In genomic region chr3:23778451-23778850, GRCh38 we compare ENCODE assay signal across 16 cellular contexts. TPM values are rescaled to one million over a fixed set of nuclear protein-coding genes. Genes with fewer than 3 reads are reported as not detected.
A peak's percentile ranks its signal among the peaks of the same experiment; 100 is the strongest.
DNase-seq lines count a peak whose midpoint lies in the region; ATAC-seq and TF ChIP-seq lines count a peak whose summit lies in the region.
"Had no signal": no experiment of that assay in that cellular context is flagged by ENCODE, and none has a peak within 500 bp of the region (broad histone marks: within the 10 kb centered on the region; RNA-seq: fewer than 3 reads in every experiment).

No MANE protein-coding gene starts in this region.

- POLR2A ChIA-PET in HEK293 (lab: Yijun Ruan, JAX): no interaction called here
- POLR2A ChIA-PET in MCF 10A (lab: Yijun Ruan, JAX): no interaction called here

- H3K4me1 ChIP-seq in HEK293 (ENCODE audit: control insufficient read depth, insufficient read depth, low read length) (no peaks in the 10 kb centered on the region), esophagus squamous epithelium (peaks cover 0 to 9% (median 7%) of the 10 kb centered on the region in 3 donors)

- no peaks in the 10 kb centered on the region for H3K36me3 Mint-ChIP-seq in MCF 10A (ENCODE audit: insufficient read depth, unreplicated experiment)
- H3K36me3 Mint-ChIP-seq: CD8-positive, alpha-beta T cell had no signal

- peaks cover 0 to 6% (median 0%) of the 10 kb centered on the region in 4 donors for H3K27me3 ChIP-seq in esophagus squamous epithelium
- H3K27me3 ChIP-seq: SJCRH30 had no signal

- H3K36me3 ChIP-seq in HEK293 (ENCODE audit: control insufficient read depth in 2 of 2, insufficient read depth in 1 of 2, low read length in 2 of 2) (no peaks in the 10 kb centered on the region), esophagus squamous epithelium (no peaks in the 10 kb centered on the region)
- H3K36me3 ChIP-seq: SJCRH30 had no signal

- no peak for ATAC-seq in GM18870 (IDR thresholded peaks at IDR 0.05; ENCODE audit: unreplicated experiment)
- ATAC-seq: CD8-positive, alpha-beta T cell had no signal

- no peak for TF ChIP-seq CTCF in HEK293 (tag by site-specific recombination; IDR thresholded peaks at IDR 0.05)
- TF ChIP-seq CTCF in fibroblast of villous mesenchyme (IDR thresholded peaks at IDR 0.05; ENCODE audit: insufficient read depth, low read depth, low read length): no peak
- no peak for TF ChIP-seq CTCF in MCF 10A (IDR thresholded peaks at IDR 0.05; ENCODE audit: unreplicated experiment)
- no peak for TF ChIP-seq CTCF in esophagus squamous epithelium (IDR thresholded peaks at IDR 0.05)

- TF ChIP-seq POLR2A in esophagus squamous epithelium (IDR thresholded peaks at IDR 0.05): no peak

- BruUV-seq in MCF 10A (replicated peaks; lab: Mats Ljungman, UMichigan): no TSS peak

- H3K9me3 ChIP-seq in HEK293 (ENCODE audit: control insufficient read depth, insufficient read depth, low read depth, low read length): no peaks in the 10 kb centered on the region
- no peaks in the 10 kb centered on the region for H3K9me3 ChIP-seq in esophagus squamous epithelium
- H3K9me3 ChIP-seq: SJCRH30 had no signal

- no peak overlapping the region for H3K4me3 ChIP-seq in HEK293 (ENCODE audit: low read depth, low read length)
- no peak overlapping the region for H3K4me3 ChIP-seq in fibroblast of villous mesenchyme (ENCODE audit: low read depth, low read length)
- H3K4me3 ChIP-seq in esophagus squamous epithelium: no peak overlapping the region
- H3K4me3 ChIP-seq: SJCRH30 had no signal

- intact Hi-C loops in MCF 10A (cut with micrococcal nuclease): no loop called here
- intact Hi-C loops in esophagus squamous epithelium (cut with DNase I): no loop called here

- no peak overlapping the region for H3K27ac ChIP-seq in HEK293 (ENCODE audit: extremely low read depth, low read depth, low read length)
- no peak overlapping the region for H3K27ac ChIP-seq in esophagus squamous epithelium
- H3K27ac ChIP-seq: RWPE1, SJCRH30 had no signal

- WGBS in esophagus squamous epithelium, 2 donors: 81 to 87% methylated on average over 2 of the region's 2 CpGs

- no peaks in the 10 kb centered on the region for H3K27me3 Mint-ChIP-seq in MCF 10A (ENCODE audit: insufficient read depth, unreplicated experiment)

- CTCF ChIA-PET in HEK293 (lab: Yijun Ruan, JAX) (interaction anchor here (0.7 kb wide), 1 partner anchor 20 kb away, joined by 5 read pairs; no protein-coding TSS in a partner anchor), MCF 10A (lab: Yijun Ruan, JAX) (no interaction called here)

- no peak overlapping the region for H3K27ac Mint-ChIP-seq in MCF 10A (ENCODE audit: low read depth, unreplicated experiment)
- H3K27ac Mint-ChIP-seq: CD8-positive, alpha-beta T cell had no signal

- no peak overlapping the region for H3K4me3 Mint-ChIP-seq in MCF 10A (ENCODE audit: unreplicated experiment)
- H3K4me3 Mint-ChIP-seq: CD8-positive, alpha-beta T cell had no signal

- DNase-seq in dedifferentiated amniotic fluid mesenchymal stem cell (ENCODE audit: extremely low spot score) (peak; percentile 67), fibroblast of villous mesenchyme (ENCODE audit: low read depth) (peak; percentile 51), stromal cell of bone marrow (ENCODE audit: low read depth) (peak; percentile 14), MCF 10A (ENCODE audit: unreplicated experiment) (no peak), esophagus squamous epithelium (lab: John Stamatoyannopoulos, UW) (no peak), NCI-H2227 (lab: John Stamatoyannopoulos, UW; ENCODE audit: unreplicated experiment) (no peak)
- DNase-seq: CD8-positive, alpha-beta T cell; KG1; NCI-H1105; NCI-H187; NCI-H2171; NCI-H748 treated with DMSO at 0.1 percent for 48 hours; SJCRH30 had no signal

- H3K4me1 Mint-ChIP-seq in MCF 10A (ENCODE audit: insufficient read depth, unreplicated experiment): no peaks in the 10 kb centered on the region

- H3K9me3 Mint-ChIP-seq in MCF 10A (ENCODE audit: unreplicated experiment): no peaks in the 10 kb centered on the region
- H3K9me3 Mint-ChIP-seq: CD8-positive, alpha-beta T cell had no signal

TF ChIP-seq in HEK293, 187 proteins besides CTCF, POLR2A, EP300 and RAD21:
- no peak for TF ChIP-seq ZSCAN16 (tag by site-specific recombination; IDR thresholded peaks at IDR 0.05)
- TF ChIP-seq MZF1 (tag by site-specific recombination; IDR thresholded peaks at IDR 0.05; ENCODE audit: borderline replicate concordance): 0 out of 2 replicates have a peak, but pooled peaks have one; percentile 16
- TF ChIP-seq ZNF366 (tag by site-specific recombination; conservative IDR thresholded peaks at IDR 0.05): no peak

RNA-seq across cellular contexts. Expression of gene UBE2E1, which starts 27.3 kb away (rescaled TPM):
- 62.2 and 69.5 TPM in 2 replicates for total RNA-seq in fibroblast of villous mesenchyme
- 128 and 130 TPM in 2 replicates for total RNA-seq in MCF 10A (2022)
- 100 to 1,000 TPM in 2 of 4 donors, 10 to 100 TPM in 2; 83.9 to 115 (median 104) TPM for total RNA-seq in esophagus squamous epithelium

Comparison
In these comparisons a context has a peak if more than half of its experiments do, and no peak if none do; other contexts are left out.
1. DNase-seq: peak in dedifferentiated amniotic fluid mesenchymal stem cell (single experiment), fibroblast of villous mesenchyme (single experiment) and stromal cell of bone marrow (single experiment); none in MCF 10A (single experiment), esophagus squamous epithelium (single experiment) and NCI-H2227 (single experiment).